17 cellular contexts compared by ENCODE assay signal in the genomic region with DNA sequence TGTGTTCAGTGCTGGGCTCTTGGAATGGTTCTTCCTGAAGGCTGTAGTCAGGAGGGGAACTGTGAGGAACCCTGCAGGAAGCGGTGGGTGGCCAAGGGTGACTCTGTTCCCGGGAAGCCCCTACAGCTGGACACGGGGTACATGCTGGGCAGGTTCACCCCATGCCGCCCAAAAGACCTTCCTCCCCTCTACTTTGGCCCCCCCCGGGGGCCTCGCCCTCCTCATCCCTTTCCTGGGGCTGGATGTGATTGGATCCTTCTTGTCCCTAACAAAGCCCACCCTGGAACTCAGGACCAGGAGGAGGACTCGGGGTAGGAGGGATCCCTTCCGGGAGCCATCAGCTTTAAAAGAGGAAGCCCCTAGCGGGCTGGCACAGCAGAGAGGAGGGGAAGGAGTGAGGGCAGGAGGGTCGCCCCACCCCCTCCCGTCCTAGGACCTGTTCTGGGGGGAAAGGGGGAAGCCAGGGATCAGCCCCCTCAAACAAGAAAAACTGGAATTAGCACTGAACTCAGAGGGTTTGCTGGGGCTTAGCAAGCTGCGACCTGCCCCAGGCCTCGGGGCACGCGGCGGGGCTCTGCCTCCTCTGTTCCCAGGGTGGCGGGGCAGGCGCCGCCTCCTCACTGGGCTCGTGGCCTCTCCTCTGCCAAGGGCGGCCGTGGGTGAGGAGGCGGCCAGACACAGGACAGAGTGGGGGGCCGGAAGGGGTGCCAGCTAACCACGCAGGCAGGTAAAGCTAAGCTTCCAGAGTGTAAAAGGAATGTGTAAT. TPM values are rescaled to one million over a fixed set of nuclear protein-coding genes. Genes with fewer than 3 reads are reported as not detected.
DNase-seq lines count a peak whose midpoint lies in the region; ATAC-seq, FAIRE-seq and TF ChIP-seq lines count a peak whose summit lies in the region.
"Had no signal": no experiment of that assay in that cellular context is flagged by ENCODE, and none has a peak within 500 bp of the region (broad histone marks: within the 10 kb centered on the region; RNA-seq: fewer than 3 reads in every experiment).

No MANE protein-coding gene starts in this region.

- no peaks in the 10 kb centered on the region for H3K9me2 ChIP-seq in SK-N-SH

- H3K9ac ChIP-seq in SK-N-SH (no peak overlapping the region), adipocyte (ENCODE audit: low read length) (peak overlapping the region; percentile 93), HepG2 (ENCODE audit: insufficient read depth, low read depth, low read length) (peak overlapping the region; percentile 81)
- H3K9ac ChIP-seq: KMS-11 had no signal

- CTCF ChIA-PET in SK-N-SH (lab: Yijun Ruan, JAX): interaction anchor here (0.6 to 1.8 kb wide), 4 partner anchors 43 to 798 kb away, joined by 3 to 6 read pairs (median 4); no protein-coding TSS in a partner anchor
- CTCF ChIA-PET in HepG2 (lab: Yijun Ruan, JAX; ENCODE audit: low intra/inter-chr PET ratio, low total read pairs): no interaction called here

- H3K9me3 ChIP-seq in SK-N-SH (no peaks in the 10 kb centered on the region), adipocyte (ENCODE audit: control insufficient read depth, low read length) (no peaks in the 10 kb centered on the region), HepG2 (ENCODE audit: low read length) (no peaks in the 10 kb centered on the region), upper lobe of left lung (no peaks in the 10 kb centered on the region)
- H3K9me3 ChIP-seq: body of pancreas, thyroid gland had no signal

- no peak overlapping the region for H2AFZ ChIP-seq in SK-N-SH (ENCODE audit: low read depth)
- no peak overlapping the region for H2AFZ ChIP-seq in HepG2 (ENCODE audit: low read length)

- ATAC-seq in SK-N-SH treated with all-trans-retinoic acid at 6 μM for 48 hours (no peak), HepG2 (peak; percentile 14), upper lobe of left lung (ENCODE audit: low FRiP score in 2 of 2) (no peak), GM18861 (IDR thresholded peaks at IDR 0.05; ENCODE audit: unreplicated experiment) (no peak)
- ATAC-seq: body of pancreas had no signal

- in situ Hi-C loops in HepG2 (cut with HindIII; ENCODE audit: extremely low pct_ligation_motif_present, low pct_unique_long_range_greater_than_20kb): no loop called here

- DNase-seq in SK-N-SH: peak; percentile 41
- DNase-seq in adipocyte (ENCODE audit: low read depth): no peak
- DNase-seq in HepG2 (ENCODE audit: low spot score): no peak
- DNase-seq in upper lobe of left lung: peak; percentile 74 to 90
- no peak for DNase-seq in putamen (ENCODE audit: low spot score)
- no peak for DNase-seq in GM19239 (ENCODE audit: insufficient read length, low spot score)
- DNase-seq: activated CD4-positive, alpha-beta T cell treated with anti-CD3 and anti-CD28 coated beads, Interleukin-2, amount 50 U/mL, for 4 hours; activated gamma-delta T cell treated with Interleukin-2 at 50 U/mL for 16 hours; DMS 273 treated with DMSO at 0.1 percent for 48 hours; NCI-H2029 treated with DMSO at 0.1 percent for 48 hours; T-helper 2 cell; thyroid gland had no signal

- H3K27me3 ChIP-seq in SK-N-SH (ENCODE audit: insufficient read depth): peaks cover 39% of the 10 kb centered on the region
- H3K27me3 ChIP-seq in adipocyte (replicated peaks; ENCODE audit: control insufficient read depth, insufficient read depth, low read length): no peaks in the 10 kb centered on the region
- H3K27me3 ChIP-seq in HepG2 (ENCODE audit: control insufficient read depth in 1 of 2, insufficient read depth in 2 of 2, low read length in 2 of 2): no peaks in the 10 kb centered on the region
- peaks cover 0 to 4% (median under 1%) of the 10 kb centered on the region in 4 donors for H3K27me3 ChIP-seq in upper lobe of left lung
- H3K27me3 ChIP-seq: body of pancreas, thyroid gland had no signal

- WGBS in SK-N-SH (ENCODE audit: low lambda C conversion rate): 72% methylated on average over 24 of the region's 25 CpGs
- 10% methylated on average over 16 of the region's 25 CpGs for WGBS in HepG2 (ENCODE audit: low lambda C conversion rate)
- 48 to 52% methylated on average over 19 to 25 of the region's 25 CpGs for WGBS in upper lobe of left lung, 2 donors

- no peak; a peak in 2 of 4 replicates for TF ChIP-seq POLR2A in HepG2 (IDR thresholded peaks at IDR 0.05; ENCODE audit: insufficient read depth in 1 of 2, low read depth in 2 of 2, low read length in 2 of 2)
- TF ChIP-seq POLR2A in upper lobe of left lung (IDR thresholded peaks at IDR 0.05): peak in 1 of 4 donors; percentile 42

- H3F3A ChIP-seq in SK-N-SH (replicated peaks; ENCODE audit: insufficient read depth): no peaks in the 10 kb centered on the region

- no TSS peak for BruUV-seq in HepG2 (replicated peaks; lab: Mats Ljungman, UMichigan)

- FAIRE-seq in HepG2 (lab: Jason Lieb, UNC) (no peak), GM19239 (lab: Jason Lieb, UNC) (no peak)

- no peak overlapping the region for H3K4me3 ChIP-seq in SK-N-SH (ENCODE audit: low read depth in 2 of 2, low read length in 1 of 2)
- no peak overlapping the region for H3K4me3 ChIP-seq in adipocyte (ENCODE audit: low read length)
- peak overlapping the region; percentile 78 to 89 (median 87) for H3K4me3 ChIP-seq in HepG2 (replicated peaks in 1 of 3; ENCODE audit: insufficient read depth in 1 of 3, low read depth in 2 of 3, low read length in 3 of 3)
- peak overlapping the region in 2 of 4 donors; percentile 67 to 79 for H3K4me3 ChIP-seq in upper lobe of left lung
- H3K4me3 ChIP-seq: body of pancreas, thyroid gland had no signal

- no peak for TF ChIP-seq CTCF in SK-N-SH (IDR thresholded peaks at IDR 0.05)
- peak; percentile 18; the same call in 1 of the 2 replicates for TF ChIP-seq CTCF in HepG2 (CRISPR knock-in tag; IDR thresholded peaks at IDR 0.05)
- peak in 1 of 6 experiments; percentile 12 for TF ChIP-seq CTCF in upper lobe of left lung (IDR thresholded peaks at IDR 0.05)

- no peak overlapping the region for H3K27ac ChIP-seq in SK-N-SH (ENCODE audit: low read depth in 2 of 2, low read length in 1 of 2)
- H3K27ac ChIP-seq in HepG2 (ENCODE audit: extremely low read length, insufficient read depth, low read length): peak overlapping the region; percentile 62
- peak overlapping the region; percentile 46 to 94 (median 70) for H3K27ac ChIP-seq in upper lobe of left lung
- H3K27ac ChIP-seq: body of pancreas, KMS-11, thyroid gland had no signal

- H3K79me2 ChIP-seq in SK-N-SH (ENCODE audit: insufficient read depth) (no peaks in the 10 kb centered on the region), HepG2 (ENCODE audit: insufficient read depth, low read length) (peaks cover 33% of the 10 kb centered on the region)

- POLR2A ChIA-PET in SK-N-SH (lab: Yijun Ruan, JAX): no interaction called here
- POLR2A ChIA-PET in HepG2 (lab: Yijun Ruan, JAX): interaction anchor here (1.0 to 15.1 kb wide), 9 partner anchors 9 to 105 kb away, joined by 3 to 380 read pairs (median 17); no protein-coding TSS in a partner anchor

- no peak for TF ChIP-seq RAD21 in SK-N-SH (IDR thresholded peaks at IDR 0.05; ENCODE audit: low read length)
- peak; percentile 10; the same call in 1 of the 2 replicates for TF ChIP-seq RAD21 in HepG2 (CRISPR knock-in tag; IDR thresholded peaks at IDR 0.05)

- TF ChIP-seq EP300 in SK-N-SH (IDR thresholded peaks at IDR 0.05; ENCODE audit: borderline replicate concordance in 1 of 2, low read depth in 1 of 2, low read length in 1 of 2): no peak
- TF ChIP-seq EP300 in HepG2 (IDR thresholded peaks at IDR 0.05; ENCODE audit: low read depth in 2 of 2, low read length in 2 of 2): no peak
- no peak for TF ChIP-seq EP300 in HepG2 (CRISPR knock-in tag; IDR thresholded peaks at IDR 0.05; ENCODE audit: borderline replicate concordance)
- no peak for TF ChIP-seq EP300 in upper lobe of left lung (IDR thresholded peaks at IDR 0.05)

- H3K4me2 ChIP-seq in SK-N-SH: no peak overlapping the region
- H3K4me2 ChIP-seq in HepG2 (ENCODE audit: low read depth, low read length): peak overlapping the region; percentile 94
- H3K4me2 ChIP-seq: KMS-11, smooth muscle cell had no signal

- H3K36me3 ChIP-seq in SK-N-SH (replicated peaks in 1 of 2; ENCODE audit: control insufficient read depth in 1 of 2, insufficient read depth in 2 of 2, low read length in 1 of 2) (no peaks in the 10 kb centered on the region), adipocyte (ENCODE audit: control insufficient read depth, insufficient read depth, low read length, severe bottlenecking) (no peaks in the 10 kb centered on the region), HepG2 (replicated peaks in 1 of 2; ENCODE audit: control insufficient read depth in 1 of 2, insufficient read depth in 2 of 2, low read length in 2 of 2) (no peaks in the 10 kb centered on the region; a peak in 1 of 5 replicates), upper lobe of left lung (no peaks in the 10 kb centered on the region)
- H3K36me3 ChIP-seq: thyroid gland had no signal

- intact Hi-C loops in HepG2 (cut with micrococcal nuclease; ENCODE audit: unreplicated experiment): no loop called here

- H4K20me1 ChIP-seq in SK-N-SH (ENCODE audit: insufficient read depth) (no peaks in the 10 kb centered on the region), HepG2 (ENCODE audit: insufficient read depth, low read length) (peaks cover 21% of the 10 kb centered on the region; the same call in 1 of the 2 replicates)

- peaks cover 0 to 13% of the 10 kb centered on the region in 2 experiments; a peak in 1 of 4 replicates for H3K4me1 ChIP-seq in SK-N-SH (ENCODE audit: control insufficient read depth in 1 of 2, insufficient read depth in 2 of 2, low read depth in 1 of 2, low read length in 1 of 2)
- peaks cover 17% of the 10 kb centered on the region for H3K4me1 ChIP-seq in adipocyte (ENCODE audit: control insufficient read depth, insufficient read depth, low read length)
- peaks cover 63% of the 10 kb centered on the region for H3K4me1 ChIP-seq in HepG2 (ENCODE audit: insufficient read depth, low read length)
- peaks cover 8 to 59% (median 45%) of the 10 kb centered on the region in 4 donors for H3K4me1 ChIP-seq in upper lobe of left lung

RNA-seq across cellular contexts. Expression of gene CEBPA, which starts 4.0 kb away (rescaled TPM):
- 0.06 and 0.15 TPM in 2 replicates for polyA plus RNA-seq in SK-N-SH (2012; rRNA removed)
- 0.08 and 0.12 TPM in 2 replicates for polyA plus RNA-seq in SK-N-SH (2012; cell fraction: cytosol; rRNA removed)
- 0.04 and 0.10 TPM in 2 replicates for polyA plus RNA-seq in SK-N-SH (2012; cell fraction: nucleus; rRNA removed)
- 99.9 and 103 TPM in 2 replicates for total RNA-seq in HepG2 (2016; rRNA removed; fragmentation: Illumina TruSeq; extraction: Trizol)
- 28.5 and 32.0 TPM in 2 replicates for total RNA-seq in HepG2 (2016; cell fraction: cytosol; rRNA removed; fragmentation: Illumina TruSeq; extraction: Trizol; ENCODE audit: low read depth)
- 99.3 and 101 TPM in 2 replicates for total RNA-seq in HepG2 (2016; cell fraction: insoluble cytoplasmic fraction; rRNA removed; fragmentation: Illumina TruSeq; extraction: Trizol)
- total RNA-seq in HepG2 (2016; cell fraction: membrane; rRNA removed; fragmentation: Illumina TruSeq; extraction: Trizol): 88.0 and 107 TPM in 2 replicates
- total RNA-seq in HepG2 (2016; cell fraction: nucleus; rRNA removed; fragmentation: Illumina TruSeq; extraction: Trizol): 47.4 and 51.4 TPM in 2 replicates
- 24.8 and 35.0 TPM in 2 replicates for polyA plus RNA-seq in HepG2 (2011; rRNA removed)
- polyA plus RNA-seq in HepG2 (2011; cell fraction: cytosol; rRNA removed): 40.5 and 42.6 TPM in 2 replicates
- 17.3 and 19.3 TPM in 2 replicates for polyA plus RNA-seq in HepG2 (2011; cell fraction: nucleus; rRNA removed)
- polyA plus RNA-seq in HepG2 (2012): 22.3 and 27.0 TPM in 2 replicates
- polyA plus RNA-seq in HepG2 (2016; cell fraction: cytosol; fragmentation: Illumina TruSeq; extraction: Trizol; ENCODE audit: low read depth): 23.5 and 27.9 TPM in 2 replicates
- 121 and 123 TPM in 2 replicates for polyA plus RNA-seq in HepG2 (2016; cell fraction: insoluble cytoplasmic fraction; fragmentation: Illumina TruSeq; extraction: Trizol; ENCODE audit: low read depth)
- polyA plus RNA-seq in HepG2 (2016; cell fraction: membrane; fragmentation: Illumina TruSeq; extraction: Trizol; ENCODE audit: low read depth): 68.7 and 77.8 TPM in 2 replicates
- 76.4 and 86.3 TPM in 2 replicates for polyA plus RNA-seq in HepG2 (2016; cell fraction: nucleus; fragmentation: Illumina TruSeq; extraction: Trizol; ENCODE audit: insufficient read depth, low read depth)
- 4.5 and 45.0 TPM in 2 replicates for polyA minus RNA-seq in HepG2 (2011; rRNA and poly(A)+ RNA removed; ENCODE audit: low replicate concordance)
- 25.4 and 32.4 TPM in 2 replicates for polyA minus RNA-seq in HepG2 (2011; cell fraction: cytosol; rRNA and poly(A)+ RNA removed)
- polyA minus RNA-seq in HepG2 (2011; cell fraction: nucleus; rRNA and poly(A)+ RNA removed): 15.6 and 18.2 TPM in 2 replicates
- 100 to 1,000 TPM in 3 of 6 donors, 10 to 100 TPM in 3; 53.5 to 183 (median 109) TPM for total RNA-seq in upper lobe of left lung

Comparison
In these comparisons a context has a peak if more than half of its experiments do, and no peak if none do; other contexts are left out.
1. DNase-seq: peak in SK-N-SH (single experiment) and upper lobe of left lung (2 of 2); none in adipocyte (single experiment), HepG2 (single experiment), putamen (single experiment) and GM19239 (single experiment).
2. H3K27ac ChIP-seq: peak in HepG2 (single experiment) and upper lobe of left lung (4 of 4); none in SK-N-SH (0 of 2).
3. H3K4me3 ChIP-seq: peak in HepG2 (3 of 3); none in SK-N-SH (0 of 2) and adipocyte (single experiment).
4. Of the 25 proteins assayed by ChIP-seq in both HepG2 and SK-N-SH: peak only in HepG2: CTCF, MAX, NFIC and RAD21; only in SK-N-SH: none; in both: none; in neither: 21.